1 cellular context compared by ENCODE assay signal in the genomic region with DNA sequence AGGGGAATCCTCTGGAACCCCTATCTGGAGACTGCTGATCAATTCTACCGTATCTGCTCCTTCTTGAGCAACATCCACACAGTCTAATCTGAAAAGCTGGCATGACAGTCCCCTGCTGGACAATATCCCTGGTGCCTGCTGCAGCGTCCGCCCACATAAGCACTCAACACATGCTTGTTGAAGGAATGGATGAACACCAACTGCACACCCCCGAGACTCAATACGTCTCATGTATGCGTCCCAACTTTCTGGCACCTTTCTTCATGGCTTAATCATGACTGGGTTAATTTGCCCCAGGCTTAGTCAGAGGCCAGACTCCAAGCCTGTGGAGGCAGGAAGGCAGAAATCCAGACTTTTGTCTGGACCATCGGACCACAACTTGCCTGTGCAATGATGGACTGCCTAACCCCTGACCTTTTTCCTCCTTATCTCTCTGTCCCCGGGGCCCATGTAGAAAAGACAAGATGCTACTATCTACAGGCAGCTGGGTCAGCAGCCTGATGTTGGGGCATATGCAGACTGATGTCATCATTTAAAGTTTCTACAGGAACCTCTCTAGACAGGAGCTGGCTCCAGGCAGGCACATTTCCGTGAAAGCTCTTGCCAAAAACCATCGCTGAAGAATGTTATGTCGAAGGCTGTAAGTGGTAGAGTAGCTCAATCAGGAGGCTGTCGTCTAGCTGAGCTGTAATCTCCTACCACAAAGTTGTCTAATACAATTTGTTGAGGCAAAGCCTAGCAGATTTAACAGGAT.
A peak's percentile ranks its signal among the peaks of the same experiment; 100 is the strongest.
TF ChIP-seq lines count a peak whose summit lies in the region.

No MANE protein-coding gene starts in this region.

TF ChIP-seq in K562, 482 proteins besides CTCF, POLR2A, EP300 and RAD21 (continued from another document and continues in another):
- TF ChIP-seq MNT (conservative IDR thresholded peaks at IDR 0.05) = no peak
- no peak for TF ChIP-seq CBFB (CRISPR knock-in tag; IDR thresholded peaks at IDR 0.05)
- peak; percentile 43; the same call in 1 of the 2 replicates for TF ChIP-seq NCOR1 (IDR thresholded peaks at IDR 0.05)
- TF ChIP-seq, protein P1, sequence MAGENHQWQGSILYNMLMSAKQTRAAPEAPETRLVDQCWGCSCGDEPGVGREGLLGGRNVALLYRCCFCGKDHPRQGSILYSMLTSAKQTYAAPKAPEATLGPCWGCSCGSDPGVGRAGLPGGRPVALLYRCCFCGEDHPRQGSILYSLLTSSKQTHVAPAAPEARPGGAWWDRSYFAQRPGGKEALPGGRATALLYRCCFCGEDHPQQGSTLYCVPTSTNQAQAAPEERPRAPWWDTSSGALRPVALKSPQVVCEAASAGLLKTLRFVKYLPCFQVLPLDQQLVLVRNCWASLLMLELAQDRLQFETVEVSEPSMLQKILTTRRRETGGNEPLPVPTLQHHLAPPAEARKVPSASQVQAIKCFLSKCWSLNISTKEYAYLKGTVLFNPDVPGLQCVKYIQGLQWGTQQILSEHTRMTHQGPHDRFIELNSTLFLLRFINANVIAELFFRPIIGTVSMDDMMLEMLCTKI (IDR thresholded peaks at IDR 0.05; ENCODE audit: partially characterized antibody) = no peak
- no peak for TF ChIP-seq ZNF76 (CRISPR knock-in tag; IDR thresholded peaks at IDR 0.05; ENCODE audit: borderline replicate concordance)
- TF ChIP-seq ZNF695 (CRISPR knock-in tag; IDR thresholded peaks at IDR 0.05) = no peak
- TF ChIP-seq, protein P2, sequence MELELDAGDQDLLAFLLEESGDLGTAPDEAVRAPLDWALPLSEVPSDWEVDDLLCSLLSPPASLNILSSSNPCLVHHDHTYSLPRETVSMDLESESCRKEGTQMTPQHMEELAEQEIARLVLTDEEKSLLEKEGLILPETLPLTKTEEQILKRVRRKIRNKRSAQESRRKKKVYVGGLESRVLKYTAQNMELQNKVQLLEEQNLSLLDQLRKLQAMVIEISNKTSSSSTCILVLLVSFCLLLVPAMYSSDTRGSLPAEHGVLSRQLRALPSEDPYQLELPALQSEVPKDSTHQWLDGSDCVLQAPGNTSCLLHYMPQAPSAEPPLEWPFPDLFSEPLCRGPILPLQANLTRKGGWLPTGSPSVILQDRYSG (tag; conservative IDR thresholded peaks at IDR 0.05; ENCODE audit: low read depth) = no peak
- TF ChIP-seq BRD4 (IDR thresholded peaks at IDR 0.05) = no peak
- no peak for TF ChIP-seq ATF4 (CRISPR knock-in tag; IDR thresholded peaks at IDR 0.05)
- TF ChIP-seq HDAC8 (tag; IDR thresholded peaks at IDR 0.05) = no peak
- peak; percentile 72; the same call in 1 of the 2 replicates for TF ChIP-seq CTBP1 (IDR thresholded peaks at IDR 0.05; ENCODE audit: borderline replicate concordance)
- no peak for TF ChIP-seq ZNF318 (IDR thresholded peaks at IDR 0.05; ENCODE audit: borderline replicate concordance in 1 of 2, low read depth in 1 of 2)
- TF ChIP-seq CCNT2 (IDR thresholded peaks at IDR 0.05; ENCODE audit: borderline replicate concordance, extremely low read depth, insufficient read length, low read depth, low read length) = no peak
- TF ChIP-seq CBFA2T2 (conservative IDR thresholded peaks at IDR 0.05) = peak; percentile 70
- TF ChIP-seq, protein P3, sequence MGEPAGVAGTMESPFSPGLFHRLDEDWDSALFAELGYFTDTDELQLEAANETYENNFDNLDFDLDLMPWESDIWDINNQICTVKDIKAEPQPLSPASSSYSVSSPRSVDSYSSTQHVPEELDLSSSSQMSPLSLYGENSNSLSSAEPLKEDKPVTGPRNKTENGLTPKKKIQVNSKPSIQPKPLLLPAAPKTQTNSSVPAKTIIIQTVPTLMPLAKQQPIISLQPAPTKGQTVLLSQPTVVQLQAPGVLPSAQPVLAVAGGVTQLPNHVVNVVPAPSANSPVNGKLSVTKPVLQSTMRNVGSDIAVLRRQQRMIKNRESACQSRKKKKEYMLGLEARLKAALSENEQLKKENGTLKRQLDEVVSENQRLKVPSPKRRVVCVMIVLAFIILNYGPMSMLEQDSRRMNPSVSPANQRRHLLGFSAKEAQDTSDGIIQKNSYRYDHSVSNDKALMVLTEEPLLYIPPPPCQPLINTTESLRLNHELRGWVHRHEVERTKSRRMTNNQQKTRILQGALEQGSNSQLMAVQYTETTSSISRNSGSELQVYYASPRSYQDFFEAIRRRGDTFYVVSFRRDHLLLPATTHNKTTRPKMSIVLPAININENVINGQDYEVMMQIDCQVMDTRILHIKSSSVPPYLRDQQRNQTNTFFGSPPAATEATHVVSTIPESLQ (CRISPR knock-in tag; IDR thresholded peaks at IDR 0.05) = no peak
- no peak for TF ChIP-seq PPARD (CRISPR knock-in tag; IDR thresholded peaks at IDR 0.05)
- no peak for TF ChIP-seq HNRNPLL (IDR thresholded peaks at IDR 0.05; ENCODE audit: low read depth, low read length, poor library complexity, severe bottlenecking)
- TF ChIP-seq ATF7 (IDR thresholded peaks at IDR 0.05) = peak; percentile 37; the same call in 1 of the 2 replicates
- TF ChIP-seq ZNF280A (IDR thresholded peaks at IDR 0.05; ENCODE audit: low read depth, partially characterized antibody) = no peak
- TF ChIP-seq ZNF217 (CRISPR knock-in tag; IDR thresholded peaks at IDR 0.05) = no peak
- TF ChIP-seq SAFB2 (IDR thresholded peaks at IDR 0.05; ENCODE audit: borderline replicate concordance, low read depth, low read length, severe bottlenecking) = no peak
- no peak for TF ChIP-seq TRIM28 (IDR thresholded peaks at IDR 0.05)
- TF ChIP-seq ZFP30 (CRISPR knock-in tag; IDR thresholded peaks at IDR 0.05; ENCODE audit: borderline replicate concordance) = no peak
- no peak for TF ChIP-seq BCL6 (CRISPR knock-in tag; IDR thresholded peaks at IDR 0.05)
- TF ChIP-seq GTF2E2 (tag; IDR thresholded peaks at IDR 0.05) = no peak
- no peak for TF ChIP-seq DDX20 (tag; IDR thresholded peaks at IDR 0.05; ENCODE audit: low read depth)
- TF ChIP-seq TBP (optimal IDR thresholded peaks at IDR 0.05; ENCODE audit: low read depth, low read length) = no peak
- TF ChIP-seq SNAPC5 (CRISPR knock-in tag; IDR thresholded peaks at IDR 0.05) = no peak
- TF ChIP-seq ZKSCAN3 (CRISPR knock-in tag; IDR thresholded peaks at IDR 0.05) = no peak
- peak; percentile 11 for TF ChIP-seq MEIS2 (IDR thresholded peaks at IDR 0.05; ENCODE audit: partially characterized antibody)
- TF ChIP-seq ZNF551 (CRISPR knock-in tag; IDR thresholded peaks at IDR 0.05) = no peak
- TF ChIP-seq TAL1 (IDR thresholded peaks at IDR 0.05) = peak; percentile 63
- TF ChIP-seq SOX6 (IDR thresholded peaks at IDR 0.05) = no peak
- TF ChIP-seq FOXA1 (IDR thresholded peaks at IDR 0.05; ENCODE audit: borderline replicate concordance) = no peak
- TF ChIP-seq, protein P4, sequence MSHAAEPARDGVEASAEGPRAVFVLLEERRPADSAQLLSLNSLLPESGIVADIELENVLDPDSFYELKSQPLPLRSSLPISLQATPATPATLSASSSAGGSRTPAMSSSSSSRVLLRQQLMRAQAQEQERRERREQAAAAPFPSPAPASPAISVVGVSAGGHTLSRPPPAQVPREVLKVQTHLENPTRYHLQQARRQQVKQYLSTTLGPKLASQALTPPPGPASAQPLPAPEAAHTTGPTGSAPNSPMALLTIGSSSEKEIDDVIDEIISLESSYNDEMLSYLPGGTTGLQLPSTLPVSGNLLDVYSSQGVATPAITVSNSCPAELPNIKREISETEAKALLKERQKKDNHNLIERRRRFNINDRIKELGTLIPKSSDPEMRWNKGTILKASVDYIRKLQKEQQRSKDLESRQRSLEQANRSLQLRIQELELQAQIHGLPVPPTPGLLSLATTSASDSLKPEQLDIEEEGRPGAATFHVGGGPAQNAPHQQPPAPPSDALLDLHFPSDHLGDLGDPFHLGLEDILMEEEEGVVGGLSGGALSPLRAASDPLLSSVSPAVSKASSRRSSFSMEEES (CRISPR knock-in tag; IDR thresholded peaks at IDR 0.05) = no peak
- TF ChIP-seq ZBTB5 (IDR thresholded peaks at IDR 0.05) = no peak
- no peak for TF ChIP-seq KLF6 (CRISPR knock-in tag; IDR thresholded peaks at IDR 0.05; ENCODE audit: borderline replicate concordance)
- TF ChIP-seq ELF1 (tag; IDR thresholded peaks at IDR 0.05) = no peak
